Comparison of ENCODE assay signal across 14 cellular contexts in genomic region chr4:82733636-82734035, GRCh38.
DNase-seq lines count a peak whose midpoint lies in the region; ATAC-seq and TF ChIP-seq lines count a peak whose summit lies in the region.
"Had no signal": no experiment of that assay in that cellular context is flagged by ENCODE, and none has a peak within 500 bp of the region (broad histone marks: within the 10 kb centered on the region; RNA-seq: fewer than 3 reads in every experiment).

No MANE protein-coding gene starts in this region.

- H3K9ac ChIP-seq in adipocyte (ENCODE audit: low read length): no peak overlapping the region

- DNase-seq in activated naive CD8-positive, alpha-beta T cell treated with anti-CD3 and anti-CD28 coated beads, Interleukin-2, amount 50 U/mL, for 24 hours: no peak
- no peak for DNase-seq in activated naive CD8-positive, alpha-beta T cell treated with anti-CD3 and anti-CD28 coated beads for 36 hours
- DNase-seq in adipocyte (ENCODE audit: low read depth) (peak; percentile 33), fibroblast of pulmonary artery (ENCODE audit: low read depth) (peak; percentile 50)
- DNase-seq in stimulated activated effector memory CD8-positive, alpha-beta T cell treated with anti-CD3 and anti-CD28 coated beads, Interleukin-12 subunit alpha, Interleukin-12 subunit beta, amount 100 ng/mL, for 72 hours (ENCODE audit: low spot score in 2 of 2): no peak
- DNase-seq: activated CD4-positive, alpha-beta T cell treated with anti-CD3 and anti-CD28 coated beads, Interleukin-2, amount 10 ng/mL, durations not matched to agents 24 days and 14 days; activated effector memory CD4-positive, alpha-beta T cell treated with Interleukin-2 at 50 U/mL for 16 hours; NCI-H1048; NCI-H524; T-helper 2 cell; upper lobe of right lung had no signal

- no peak for TF ChIP-seq CTCF in fibroblast of pulmonary artery (IDR thresholded peaks at IDR 0.05; ENCODE audit: low read length, missing control alignments)

- ATAC-seq in activated naive CD8-positive, alpha-beta T cell treated with anti-CD3 and anti-CD28 coated beads, Interleukin-2, amount 50 U/mL, for 24 hours: peak; percentile 72
- ATAC-seq in stimulated activated effector memory CD8-positive, alpha-beta T cell treated with anti-CD3 and anti-CD28 coated beads, Interleukin-12 subunit alpha, Interleukin-12 subunit beta, amount 100 ng/mL, for 72 hours: peak; percentile 86
- ATAC-seq in HG02623 (IDR thresholded peaks at IDR 0.05; ENCODE audit: unreplicated experiment): no peak
- ATAC-seq in HG03378 (IDR thresholded peaks at IDR 0.05; ENCODE audit: unreplicated experiment): no peak
- ATAC-seq in GM18867 (IDR thresholded peaks at IDR 0.05; ENCODE audit: unreplicated experiment): no peak
- ATAC-seq: upper lobe of right lung had no signal

- H3K27ac Mint-ChIP-seq in activated naive CD8-positive, alpha-beta T cell treated with anti-CD3 and anti-CD28 coated beads, Interleukin-2, amount 50 U/mL, for 24 hours: no peak overlapping the region
- no peak overlapping the region for H3K27ac Mint-ChIP-seq in activated naive CD8-positive, alpha-beta T cell treated with anti-CD3 and anti-CD28 coated beads for 36 hours
- no peak overlapping the region for H3K27ac Mint-ChIP-seq in stimulated activated effector memory CD8-positive, alpha-beta T cell treated with anti-CD3 and anti-CD28 coated beads, Interleukin-12 subunit alpha, Interleukin-12 subunit beta, amount 100 ng/mL, for 72 hours
- H3K27ac Mint-ChIP-seq: activated CD4-positive, alpha-beta T cell treated with anti-CD3 and anti-CD28 coated beads, Interleukin-2, amount 10 ng/mL, durations not matched to agents 24 days and 14 days had no signal

- no peaks in the 10 kb centered on the region for H3K36me3 ChIP-seq in adipocyte (ENCODE audit: control insufficient read depth, insufficient read depth, low read length, severe bottlenecking)
- H3K36me3 ChIP-seq: upper lobe of right lung had no signal

- H3K27me3 ChIP-seq in adipocyte (replicated peaks; ENCODE audit: control insufficient read depth, insufficient read depth, low read length): no peaks in the 10 kb centered on the region
- H3K27me3 ChIP-seq: upper lobe of right lung had no signal

- H3K4me3 ChIP-seq in adipocyte (ENCODE audit: low read length) (no peak overlapping the region), fibroblast of pulmonary artery (replicated peaks; ENCODE audit: low read depth, low read length) (no peak overlapping the region)
- H3K4me3 ChIP-seq: upper lobe of right lung had no signal

- no peaks in the 10 kb centered on the region for H3K27me3 Mint-ChIP-seq in activated naive CD8-positive, alpha-beta T cell treated with anti-CD3 and anti-CD28 coated beads, Interleukin-2, amount 50 U/mL, for 24 hours
- no peaks in the 10 kb centered on the region for H3K27me3 Mint-ChIP-seq in activated naive CD8-positive, alpha-beta T cell treated with anti-CD3 and anti-CD28 coated beads for 36 hours

- H3K4me1 ChIP-seq in adipocyte (ENCODE audit: control insufficient read depth, insufficient read depth, low read length): no peaks in the 10 kb centered on the region

- H3K9me3 ChIP-seq in adipocyte (ENCODE audit: control insufficient read depth, low read length): no peaks in the 10 kb centered on the region
- H3K9me3 ChIP-seq: upper lobe of right lung had no signal

- no peaks in the 10 kb centered on the region for H3K36me3 Mint-ChIP-seq in activated naive CD8-positive, alpha-beta T cell treated with anti-CD3 and anti-CD28 coated beads, Interleukin-2, amount 50 U/mL, for 24 hours (ENCODE audit: low read depth)
- H3K36me3 Mint-ChIP-seq in activated naive CD8-positive, alpha-beta T cell treated with anti-CD3 and anti-CD28 coated beads for 36 hours: no peaks in the 10 kb centered on the region
- H3K36me3 Mint-ChIP-seq in stimulated activated effector memory CD8-positive, alpha-beta T cell treated with anti-CD3 and anti-CD28 coated beads, Interleukin-12 subunit alpha, Interleukin-12 subunit beta, amount 100 ng/mL, for 72 hours: no peaks in the 10 kb centered on the region

- no peaks in the 10 kb centered on the region for H3K4me1 Mint-ChIP-seq in activated naive CD8-positive, alpha-beta T cell treated with anti-CD3 and anti-CD28 coated beads, Interleukin-2, amount 50 U/mL, for 24 hours
- H3K4me1 Mint-ChIP-seq in activated naive CD8-positive, alpha-beta T cell treated with anti-CD3 and anti-CD28 coated beads for 36 hours: no peaks in the 10 kb centered on the region
- H3K4me1 Mint-ChIP-seq in stimulated activated effector memory CD8-positive, alpha-beta T cell treated with anti-CD3 and anti-CD28 coated beads, Interleukin-12 subunit alpha, Interleukin-12 subunit beta, amount 100 ng/mL, for 72 hours: peaks cover 5% of the 10 kb centered on the region
- H3K4me1 Mint-ChIP-seq: activated CD4-positive, alpha-beta T cell treated with anti-CD3 and anti-CD28 coated beads, Interleukin-2, amount 10 ng/mL, durations not matched to agents 24 days and 14 days had no signal

- no peak overlapping the region for H3K4me3 Mint-ChIP-seq in activated naive CD8-positive, alpha-beta T cell treated with anti-CD3 and anti-CD28 coated beads, Interleukin-2, amount 50 U/mL, for 24 hours
- H3K4me3 Mint-ChIP-seq in activated naive CD8-positive, alpha-beta T cell treated with anti-CD3 and anti-CD28 coated beads for 36 hours: no peak overlapping the region
- no peak overlapping the region for H3K4me3 Mint-ChIP-seq in stimulated activated effector memory CD8-positive, alpha-beta T cell treated with anti-CD3 and anti-CD28 coated beads, Interleukin-12 subunit alpha, Interleukin-12 subunit beta, amount 100 ng/mL, for 72 hours
- H3K4me3 Mint-ChIP-seq: activated CD4-positive, alpha-beta T cell treated with anti-CD3 and anti-CD28 coated beads, Interleukin-2, amount 10 ng/mL, durations not matched to agents 24 days and 14 days had no signal

- no peaks in the 10 kb centered on the region for H3K9me3 Mint-ChIP-seq in activated naive CD8-positive, alpha-beta T cell treated with anti-CD3 and anti-CD28 coated beads, Interleukin-2, amount 50 U/mL, for 24 hours
- no peaks in the 10 kb centered on the region for H3K9me3 Mint-ChIP-seq in activated naive CD8-positive, alpha-beta T cell treated with anti-CD3 and anti-CD28 coated beads for 36 hours
- H3K9me3 Mint-ChIP-seq in stimulated activated effector memory CD8-positive, alpha-beta T cell treated with anti-CD3 and anti-CD28 coated beads, Interleukin-12 subunit alpha, Interleukin-12 subunit beta, amount 100 ng/mL, for 72 hours: no peaks in the 10 kb centered on the region
- H3K9me3 Mint-ChIP-seq: activated CD4-positive, alpha-beta T cell treated with anti-CD3 and anti-CD28 coated beads, Interleukin-2, amount 10 ng/mL, durations not matched to agents 24 days and 14 days had no signal

Comparison
In these comparisons a context has a peak if more than half of its experiments do, and no peak if none do; other contexts are left out.
1. ATAC-seq: peak in activated naive CD8-positive, alpha-beta T cell treated with anti-CD3 and anti-CD28 coated beads, Interleukin-2, amount 50 U/mL, for 24 hours (single experiment) and stimulated activated effector memory CD8-positive, alpha-beta T cell treated with anti-CD3 and anti-CD28 coated beads, Interleukin-12 subunit alpha, Interleukin-12 subunit beta, amount 100 ng/mL, for 72 hours (single experiment); none in HG02623 (single experiment), HG03378 (single experiment) and GM18867 (single experiment).
2. DNase-seq: peak in adipocyte (single experiment) and fibroblast of pulmonary artery (single experiment); none in activated naive CD8-positive, alpha-beta T cell treated with anti-CD3 and anti-CD28 coated beads, Interleukin-2, amount 50 U/mL, for 24 hours (single experiment), activated naive CD8-positive, alpha-beta T cell treated with anti-CD3 and anti-CD28 coated beads for 36 hours (single experiment) and stimulated activated effector memory CD8-positive, alpha-beta T cell treated with anti-CD3 and anti-CD28 coated beads, Interleukin-12 subunit alpha, Interleukin-12 subunit beta, amount 100 ng/mL, for 72 hours (0 of 2).